In the genomic region with DNA sequence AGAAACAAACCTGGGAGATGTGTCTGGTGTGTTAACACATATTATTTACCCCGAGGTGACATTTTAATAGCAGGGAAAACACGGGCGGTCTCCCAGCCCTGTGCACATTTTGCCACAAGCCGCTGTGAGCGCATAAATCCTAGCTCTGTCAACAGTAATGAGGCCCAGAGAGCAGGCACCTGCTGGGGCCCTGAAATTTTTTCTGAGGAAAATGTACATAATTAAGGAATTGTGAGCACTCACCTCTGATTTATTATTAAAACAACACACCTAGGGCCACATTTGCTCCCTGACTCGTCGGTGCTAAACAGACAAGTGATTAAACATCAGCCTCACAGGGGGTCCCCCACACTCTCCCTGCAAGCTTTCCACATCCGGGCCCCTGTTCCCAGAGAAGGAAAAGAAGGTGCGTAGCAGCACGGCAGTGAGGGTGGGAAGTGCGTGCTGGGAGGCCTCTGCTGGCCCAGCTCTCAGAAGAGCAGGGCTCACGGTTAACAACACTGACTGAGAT, we compare ENCODE assay signal across 19 cellular contexts.
"Had no signal": no experiment of that assay in that cellular context is flagged by ENCODE, and none has a peak within 500 bp of the region (broad histone marks: within the 10 kb centered on the region; RNA-seq: fewer than 3 reads in every experiment).

No MANE protein-coding gene starts in this region.

- ATAC-seq: activated CD8-positive, alpha-beta T cell treated with anti-CD3 and anti-CD28 coated beads for 36 hours; activated T-helper 17 cell treated with anti-CD3 and anti-CD28 coated beads, Interleukin-2, amount 50 U/mL, for 72 hours; heart right ventricle; right lobe of liver; upper lobe of right lung had no signal

- DNase-seq: activated B cell treated with CpG ODN at 0.5 μM for 24 hours; activated CD4-positive, alpha-beta T cell treated with anti-CD3 and anti-CD28 coated beads, Interleukin-2, amount 10 ng/mL, durations not matched to agents 24 days and 14 days; activated CD8-positive, alpha-beta T cell treated with anti-CD3 and anti-CD28 coated beads for 36 hours; activated naive CD4-positive, alpha-beta T cell; activated naive CD8-positive, alpha-beta T cell treated with anti-CD3 and anti-CD28 coated beads for 36 hours; activated T-cell treated with anti-CD3 and anti-CD28 coated beads, Interleukin-2, amount 50 U/mL, for 1 hour; amygdala; dermis blood vessel endothelial cell; effector memory CD4-positive, alpha-beta T cell; esophagus squamous epithelium; heart right ventricle; left ventricle myocardium inferior; right lobe of liver; small intestine; stimulated activated CD4-positive, alpha-beta T cell treated with anti-CD3 and anti-CD28 coated beads, Interleukin-15, amount 100 ng/mL, for 24 hours; stimulated activated CD4-positive, alpha-beta T cell treated with anti-CD3 and anti-CD28 coated beads, Interleukin-4, amount 100 ng/mL, for 1 hour; T-helper 9 cell; upper lobe of right lung had no signal
